Comparison of ENCODE assay signal across 8 cellular contexts in genomic region chr9:87402537-87402936, GRCh38.
"Had no signal": no experiment of that assay in that cellular context is flagged by ENCODE, and none has a peak within 500 bp of the region (broad histone marks: within the 10 kb centered on the region; RNA-seq: fewer than 3 reads in every experiment).

No MANE protein-coding gene starts in this region.

- DNase-seq: H9, HCEC 1CT, HFFc6, IMR-90, KG1 had no signal

- H3K27ac ChIP-seq: HL-60 had no signal

- H2AFZ ChIP-seq: GM23338 had no signal

- H3K4me3 ChIP-seq: GM23338, K562 had no signal
